ENCODE assay signal across 10 cellular contexts in the genomic region with DNA sequence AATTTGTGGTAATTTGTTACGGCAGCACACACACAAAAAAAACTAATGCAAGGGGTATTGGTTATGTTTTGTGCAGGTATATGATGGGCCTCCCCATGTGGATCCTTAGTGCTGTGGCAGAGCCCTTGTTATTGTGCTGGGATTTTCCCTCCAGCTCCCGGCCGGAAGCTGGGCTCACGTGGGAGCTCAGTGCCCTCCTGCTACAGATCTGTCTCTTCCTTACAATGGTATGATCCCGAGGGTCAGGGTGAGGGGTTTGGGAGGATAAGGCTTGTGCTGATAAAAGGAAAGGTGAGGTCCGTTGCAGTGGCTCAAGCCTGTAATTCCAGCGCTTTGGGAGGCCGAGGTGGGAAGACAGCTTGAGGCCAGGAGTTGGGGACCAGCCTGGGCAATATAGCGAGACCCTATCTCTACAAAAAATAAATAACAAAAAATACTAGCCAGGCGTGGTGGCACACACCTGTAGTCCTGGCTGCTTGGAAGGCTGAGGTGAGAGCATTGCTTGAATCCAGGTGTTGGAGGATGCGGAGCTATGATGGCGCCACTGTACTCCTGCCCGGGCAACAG. TPM values are rescaled to one million over a fixed set of nuclear protein-coding genes. Genes with fewer than 3 reads are reported as not detected.
DNase-seq lines count a peak whose midpoint lies in the region; ATAC-seq and TF ChIP-seq lines count a peak whose summit lies in the region.
"Had no signal": no experiment of that assay in that cellular context is flagged by ENCODE, and none has a peak within 500 bp of the region (broad histone marks: within the 10 kb centered on the region; RNA-seq: fewer than 3 reads in every experiment).

No MANE protein-coding gene starts in this region.

- no peaks in the 10 kb centered on the region for H3K27me3 Mint-ChIP-seq in activated T-cell treated with anti-CD3 and anti-CD28 coated beads, Interleukin-2, amount 50 U/mL, for 4 hours (ENCODE audit: low read depth)
- no peaks in the 10 kb centered on the region for H3K27me3 Mint-ChIP-seq in activated B cell treated with CpG ODN at 0.5 μM for 24 hours
- H3K27me3 Mint-ChIP-seq in stimulated activated naive B cell treated with anti-CD40 and anti-IgM and Interleukin-4, amounts not matched to agents 10 μg/mL and 1 μg/mL and 100 μg/mL, for 72 hours: no peaks in the 10 kb centered on the region

- no peaks in the 10 kb centered on the region for H3K9me3 Mint-ChIP-seq in activated T-cell treated with anti-CD3 and anti-CD28 coated beads, Interleukin-2, amount 50 U/mL, for 4 hours
- no peaks in the 10 kb centered on the region for H3K9me3 Mint-ChIP-seq in activated B cell treated with CpG ODN at 0.5 μM for 24 hours
- H3K9me3 Mint-ChIP-seq in stimulated activated naive B cell treated with anti-CD40 and anti-IgM and Interleukin-4, amounts not matched to agents 10 μg/mL and 1 μg/mL and 100 μg/mL, for 72 hours: no peaks in the 10 kb centered on the region

- H3K36me3 Mint-ChIP-seq in activated T-cell treated with anti-CD3 and anti-CD28 coated beads, Interleukin-2, amount 50 U/mL, for 4 hours (ENCODE audit: insufficient read depth): no peaks in the 10 kb centered on the region
- H3K36me3 Mint-ChIP-seq in activated B cell treated with CpG ODN at 0.5 μM for 24 hours (ENCODE audit: low read depth): no peaks in the 10 kb centered on the region
- peaks cover 0 to 2% of the 10 kb centered on the region in 2 donors for H3K36me3 Mint-ChIP-seq in stimulated activated naive B cell treated with anti-CD40 and anti-IgM and Interleukin-4, amounts not matched to agents 10 μg/mL and 1 μg/mL and 100 μg/mL, for 72 hours

- no peak for DNase-seq in activated T-cell treated with anti-CD3 and anti-CD28 coated beads, Interleukin-2, amount 50 U/mL, for 4 hours
- DNase-seq in activated T-cell treated with anti-CD3 and anti-CD28 coated beads for 4 hours (no peak), activated B cell treated with CpG ODN at 0.5 μM for 24 hours (no peak), NCI-H146 treated with DMSO at 0.1 percent for 48 hours (lab: John Stamatoyannopoulos, UW; ENCODE audit: unreplicated experiment) (no peak), medulla oblongata (ENCODE audit: extremely low spot score) (no peak)
- no peak for DNase-seq in stimulated activated naive B cell treated with anti-CD40 and anti-IgM and Interleukin-4, amounts not matched to agents 10 μg/mL and 1 μg/mL and 100 μg/mL, for 72 hours
- DNase-seq: activated gamma-delta T cell treated with Interleukin-2 at 50 U/mL for 16 hours, SIG-M5 had no signal

- H3K4me1 Mint-ChIP-seq in activated T-cell treated with anti-CD3 and anti-CD28 coated beads, Interleukin-2, amount 50 U/mL, for 4 hours (ENCODE audit: low read depth): peaks cover 26% of the 10 kb centered on the region
- H3K4me1 Mint-ChIP-seq in activated B cell treated with CpG ODN at 0.5 μM for 24 hours: peaks cover 18% of the 10 kb centered on the region
- H3K4me1 Mint-ChIP-seq in stimulated activated naive B cell treated with anti-CD40 and anti-IgM and Interleukin-4, amounts not matched to agents 10 μg/mL and 1 μg/mL and 100 μg/mL, for 72 hours: peaks cover 31 to 43% of the 10 kb centered on the region in 2 donors

- POLR2A ChIA-PET in activated B cell treated with CpG ODN at 0.5 μM for 24 hours (lab: Charles Lee): interaction anchor here (0.9 to 3.0 kb wide), 13 partner anchors 17 to 66 kb away, joined by 3 to 13 read pairs (median 3); a partner anchor contains a TSS

- H3K4me3 ChIP-seq in iPS-18c (ENCODE audit: insufficient read depth, low read depth, low read length): 0 out of 2 replicates have a peak overlapping the region, but pooled peaks have one; percentile 28

- no peak for TF ChIP-seq CTCF in activated B cell treated with CpG ODN at 0.5 μM for 24 hours (IDR thresholded peaks at IDR 0.05)

- H3K27ac Mint-ChIP-seq in activated B cell treated with CpG ODN at 0.5 μM for 24 hours: peak overlapping the region; percentile 69
- peak overlapping the region; percentile 75 for H3K27ac Mint-ChIP-seq in stimulated activated naive B cell treated with anti-CD40 and anti-IgM and Interleukin-4, amounts not matched to agents 10 μg/mL and 1 μg/mL and 100 μg/mL, for 72 hours

- H3K4me3 Mint-ChIP-seq in activated T-cell treated with anti-CD3 and anti-CD28 coated beads, Interleukin-2, amount 50 U/mL, for 4 hours: peak overlapping the region; percentile 82
- peak overlapping the region; percentile 81 for H3K4me3 Mint-ChIP-seq in activated B cell treated with CpG ODN at 0.5 μM for 24 hours
- H3K4me3 Mint-ChIP-seq in stimulated activated naive B cell treated with anti-CD40 and anti-IgM and Interleukin-4, amounts not matched to agents 10 μg/mL and 1 μg/mL and 100 μg/mL, for 72 hours: peak overlapping the region; percentile 60 to 82

- intact Hi-C loops in activated B cell treated with CpG ODN at 0.5 μM for 24 hours (cut with micrococcal nuclease): no loop called here

- H3K9me3 ChIP-seq in iPS-18c (ENCODE audit: control insufficient read depth, insufficient read depth, low read length): peaks cover 2% of the 10 kb centered on the region

- CTCF ChIA-PET in activated B cell treated with CpG ODN at 0.5 μM for 24 hours (lab: Charles Lee): interaction anchor here (0.6 to 11.7 kb wide), 10 partner anchors 10 to 191 kb away, joined by 3 to 416 read pairs (median 6); a partner anchor contains a TSS

- ATAC-seq in activated T-cell treated with anti-CD3 and anti-CD28 coated beads, Interleukin-2, amount 50 U/mL, for 4 hours: no peak
- ATAC-seq in activated B cell treated with CpG ODN at 0.5 μM for 24 hours (ENCODE audit: low read depth) (no peak), HG03045 (IDR thresholded peaks at IDR 0.05; ENCODE audit: unreplicated experiment) (no peak)
- ATAC-seq in stimulated activated naive B cell treated with anti-CD40 and anti-IgM and Interleukin-4, amounts not matched to agents 10 μg/mL and 1 μg/mL and 100 μg/mL, for 72 hours (replicated peaks): no peak

RNA-seq across cellular contexts. Expression of a gene that starts 0.9 kb away (rescaled TPM):
- 1 to 10 TPM; 4.0 to 5.2 (median 5.0) TPM for total RNA-seq in activated T-cell treated with anti-CD3 and anti-CD28 coated beads, Interleukin-2, amount 50 U/mL, for 4 hours
- 12.7 and 12.8 TPM in 2 replicates for total RNA-seq in activated B cell treated with CpG ODN at 0.5 μM for 24 hours

RNA-seq across cellular contexts. Expression of a gene that starts 13.5 kb away (rescaled TPM):
- 1 to 10 TPM in 1 of 3 donors, under 1 TPM in 2; 0.55 to 1.3 (median 0.66) TPM for total RNA-seq in activated T-cell treated with anti-CD3 and anti-CD28 coated beads, Interleukin-2, amount 50 U/mL, for 4 hours
- 2.7 and 5.0 TPM in 2 replicates for total RNA-seq in activated B cell treated with CpG ODN at 0.5 μM for 24 hours

RNA-seq across cellular contexts. Expression of a gene that starts 46.9 kb away (rescaled TPM):
- under 1 TPM in 1 of 3 donors, not detected in 2; 0.14 TPM for total RNA-seq in activated T-cell treated with anti-CD3 and anti-CD28 coated beads, Interleukin-2, amount 50 U/mL, for 4 hours
- total RNA-seq in activated B cell treated with CpG ODN at 0.5 μM for 24 hours: 0.24 and 0.37 TPM in 2 replicates

RNA-seq across cellular contexts. Expression of a gene that starts 47.5 kb away (rescaled TPM):
- total RNA-seq in activated T-cell treated with anti-CD3 and anti-CD28 coated beads, Interleukin-2, amount 50 U/mL, for 4 hours: 100 to 1,000 TPM; 168 to 199 (median 199) TPM
- 103 and 126 TPM in 2 replicates for total RNA-seq in activated B cell treated with CpG ODN at 0.5 μM for 24 hours
